Comparison of ENCODE assay signal across 14 cellular contexts in the genomic region with DNA sequence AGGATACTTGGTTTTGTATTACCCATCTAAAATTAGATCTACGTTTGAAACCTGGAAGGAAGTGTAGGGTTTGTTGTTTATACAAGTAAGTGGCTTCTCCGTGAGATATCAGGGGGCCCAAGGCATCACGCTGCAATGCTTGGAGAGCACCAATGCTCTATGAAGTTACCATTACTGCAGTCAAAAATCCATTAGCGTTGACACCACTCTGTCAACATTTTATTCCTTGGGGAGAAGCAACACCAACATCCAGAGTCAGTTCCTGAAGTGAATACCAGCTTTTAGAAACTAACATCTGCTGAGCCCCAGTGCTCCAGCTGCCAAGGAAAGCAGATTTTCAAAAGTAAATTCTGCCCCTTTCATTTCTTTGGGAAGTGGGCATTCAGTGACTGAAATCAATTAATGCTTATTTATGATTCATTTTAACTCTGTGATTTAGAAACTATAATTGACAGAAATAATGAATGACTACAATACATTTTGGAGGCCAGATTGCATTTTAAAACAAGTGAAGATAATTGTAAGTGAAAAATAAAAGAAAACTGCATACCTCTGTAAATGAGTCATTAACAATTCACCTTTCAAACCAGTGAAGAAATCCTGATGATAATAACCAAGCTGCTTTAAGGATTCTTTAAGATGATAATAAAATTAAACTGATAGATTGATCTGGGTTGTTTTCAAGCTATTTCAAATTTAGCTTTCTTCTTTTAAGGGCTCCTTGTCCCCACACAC. TPM values are rescaled to one million over a fixed set of nuclear protein-coding genes. Genes with fewer than 3 reads are reported as not detected.
"Had no signal": no experiment of that assay in that cellular context is flagged by ENCODE, and none has a peak within 500 bp of the region (broad histone marks: within the 10 kb centered on the region; RNA-seq: fewer than 3 reads in every experiment).

No MANE protein-coding gene starts in this region.

- H3K27me3 Mint-ChIP-seq: dendritic cell treated with granulocyte-macrophage colony-stimulating factor and Interleukin-4, amounts not matched to agents 40 ng/mL and 50 ng/mL, for 4 days had no signal

- H3K36me3 ChIP-seq: gastrocnemius medialis, pancreas, thoracic aorta, upper lobe of right lung had no signal

- ATAC-seq: gastrocnemius medialis, pancreas, upper lobe of right lung had no signal

- DNase-seq: activated CD4-positive, alpha-beta T cell treated with anti-CD3 and anti-CD28 coated beads, Interleukin-2, amount 50 U/mL, for 4 hours; activated CD4-positive, CD25-positive, alpha-beta regulatory T cell treated with anti-CD3 and anti-CD28 coated beads, Interleukin-2, amount 50 U/mL, for 72 hours; activated naive CD4-positive, alpha-beta T cell; activated T-cell treated with anti-CD3 and anti-CD28 coated beads for 4 hours; aorta; cerebellar nuclear complex; effector memory CD4-positive, alpha-beta T cell; gastrocnemius medialis; pancreas; stimulated activated CD4-positive, alpha-beta T cell treated with anti-CD3 and anti-CD28 coated beads, Interleukin-1b, Interleukin-23, amount 100 ng/mL, for 48 hours; upper lobe of right lung had no signal

- H3K9me3 Mint-ChIP-seq: dendritic cell treated with granulocyte-macrophage colony-stimulating factor and Interleukin-4, amounts not matched to agents 40 ng/mL and 50 ng/mL, for 4 days had no signal

- H3K4me1 ChIP-seq: gastrocnemius medialis, pancreas, upper lobe of right lung had no signal

- H3K4me3 Mint-ChIP-seq: dendritic cell treated with granulocyte-macrophage colony-stimulating factor and Interleukin-4, amounts not matched to agents 40 ng/mL and 50 ng/mL, for 4 days had no signal

- H3K9me3 ChIP-seq: gastrocnemius medialis, pancreas, thoracic aorta, upper lobe of right lung had no signal

- H3K27me3 ChIP-seq: gastrocnemius medialis, upper lobe of right lung had no signal

- H3K27ac ChIP-seq: gastrocnemius medialis, pancreas, thoracic aorta, upper lobe of right lung had no signal

- H3K27ac Mint-ChIP-seq: dendritic cell treated with granulocyte-macrophage colony-stimulating factor and Interleukin-4, amounts not matched to agents 40 ng/mL and 50 ng/mL, for 4 days had no signal

- H3K4me3 ChIP-seq: gastrocnemius medialis, lung, pancreas, thoracic aorta, upper lobe of right lung had no signal

RNA-seq across cellular contexts. Expression of gene LRP1B, which starts 30.5 kb away (rescaled TPM):
- polyA plus RNA-seq: aorta had no signal
